Comparison of ENCODE assay signal across 21 cellular contexts in the genomic region with DNA sequence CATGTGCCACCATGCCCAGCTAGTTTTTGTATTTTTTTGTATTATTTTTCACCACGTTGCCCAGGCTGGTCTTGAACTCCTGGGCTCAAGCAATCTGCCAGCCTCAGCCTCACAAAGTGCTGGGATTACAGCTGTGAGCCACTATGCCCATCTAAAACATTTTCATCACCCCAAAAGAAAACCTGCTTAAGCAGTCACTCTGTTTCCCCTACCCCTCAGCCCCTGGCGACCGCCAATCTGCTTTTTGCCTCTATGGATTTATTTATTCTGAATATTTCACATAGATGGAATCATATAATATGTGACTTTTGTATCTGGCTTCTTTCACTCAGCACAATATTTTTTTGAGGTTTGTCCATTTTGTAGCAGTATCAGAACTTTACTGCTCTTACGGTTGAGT. TPM values are rescaled to one million over a fixed set of nuclear protein-coding genes. Genes with fewer than 3 reads are reported as not detected.
A peak's percentile ranks its signal among the peaks of the same experiment; 100 is the strongest.
DNase-seq lines count a peak whose midpoint lies in the region; ATAC-seq and TF ChIP-seq lines count a peak whose summit lies in the region.
"Had no signal": no experiment of that assay in that cellular context is flagged by ENCODE, and none has a peak within 500 bp of the region (broad histone marks: within the 10 kb centered on the region; RNA-seq: fewer than 3 reads in every experiment).

No MANE protein-coding gene starts in this region.

- POLR2A ChIA-PET in PC-9 (lab: Charles Lee; ENCODE audit: unreplicated experiment) (interaction anchor here (1.5 kb wide), 1 partner anchor 13 kb away, joined by 6 read pairs; no protein-coding TSS in a partner anchor), HEK293T (lab: Yijun Ruan, JAX) (no interaction called here)

- H3K27me3 ChIP-seq in PC-9 (ENCODE audit: insufficient read depth, low read depth) (no peaks in the 10 kb centered on the region), esophagus squamous epithelium (no peaks in the 10 kb centered on the region), sigmoid colon (no peaks in the 10 kb centered on the region)
- H3K27me3 ChIP-seq: MG63 had no signal

- TF ChIP-seq CTCF in PC-9 (conservative IDR thresholded peaks at IDR 0.05) (no peak), esophagus squamous epithelium (IDR thresholded peaks at IDR 0.05) (no peak), sigmoid colon (IDR thresholded peaks at IDR 0.05) (no peak)

- peaks cover 96% of the 10 kb centered on the region for H3K4me1 ChIP-seq in PC-9 (replicated peaks; ENCODE audit: insufficient read depth)
- H3K4me1 ChIP-seq in esophagus squamous epithelium: peaks cover 24 to 85% (median 50%) of the 10 kb centered on the region in 3 donors
- no peaks in the 10 kb centered on the region for H3K4me1 ChIP-seq in sigmoid colon

- no peaks in the 10 kb centered on the region for H3K9me3 ChIP-seq in PC-9 (ENCODE audit: insufficient read depth, low read depth)
- no peaks in the 10 kb centered on the region for H3K9me3 ChIP-seq in esophagus squamous epithelium
- H3K9me3 ChIP-seq in sigmoid colon: no peaks in the 10 kb centered on the region
- H3K9me3 ChIP-seq: MG63 had no signal

- no TSS peak for BruUV-seq in PC-9 (replicated peaks; lab: Mats Ljungman, UMichigan)

- H4K20me1 ChIP-seq in PC-9 (ENCODE audit: insufficient read depth): no peaks in the 10 kb centered on the region

- WGBS in esophagus squamous epithelium, 2 donors: 80 to 91% methylated on average over 4 of the region's 4 CpGs
- WGBS in sigmoid colon, 2 donors: 87 to 94% methylated on average over 4 of the region's 4 CpGs

- H3K9me2 ChIP-seq in PC-9 (ENCODE audit: insufficient read depth): no peaks in the 10 kb centered on the region

- H3K36me3 ChIP-seq in PC-9 (ENCODE audit: low read depth): no peaks in the 10 kb centered on the region
- no peaks in the 10 kb centered on the region for H3K36me3 ChIP-seq in esophagus squamous epithelium
- H3K36me3 ChIP-seq in sigmoid colon: no peaks in the 10 kb centered on the region
- H3K36me3 ChIP-seq: MG63 had no signal

- peak overlapping the region; percentile 74 for H3K4me2 ChIP-seq in PC-9

- H2AFZ ChIP-seq in PC-9: no peak overlapping the region

- DNase-seq in PC-9 (no peak), esophagus squamous epithelium (lab: John Stamatoyannopoulos, UW) (no peak), sigmoid colon (peak; percentile 9), HEK293T (ENCODE audit: extremely low spot score) (no peak), NCI-H146 (lab: John Stamatoyannopoulos, UW) (no peak), DMS153 (lab: John Stamatoyannopoulos, UW) (no peak)
- DNase-seq: KBM-7, MG63, NCI-H1694 treated with DMSO at 0.1 percent for 48 hours, NCI-H2081, NCI-H2227 treated with DMSO at 0.1 percent for 48 hours, SHP77 treated with DMSO at 0.1 percent for 48 hours had no signal

- no peak for ATAC-seq in HG03108 (IDR thresholded peaks at IDR 0.05; ENCODE audit: unreplicated experiment)
- ATAC-seq: HCT116, Panc1 had no signal

- intact Hi-C loops in PC-9 (cut with micrococcal nuclease; ENCODE audit: unreplicated experiment): no loop called here
- intact Hi-C loops in esophagus squamous epithelium (cut with DNase I): no loop called here
- intact Hi-C loops in sigmoid colon (cut with DNase I): no loop called here

- H3K27ac ChIP-seq in PC-9: peak overlapping the region; percentile 99
- H3K27ac ChIP-seq in esophagus squamous epithelium: peak overlapping the region; percentile 55 to 98 (median 89)
- no peak overlapping the region for H3K27ac ChIP-seq in sigmoid colon
- H3K27ac ChIP-seq: C4-2B, RWPE1 had no signal

- no peak for TF ChIP-seq POLR2A in esophagus squamous epithelium (IDR thresholded peaks at IDR 0.05)
- TF ChIP-seq POLR2A in sigmoid colon (IDR thresholded peaks at IDR 0.05): no peak

- H3K4me3 ChIP-seq in PC-9: no peak overlapping the region
- H3K4me3 ChIP-seq in esophagus squamous epithelium: no peak overlapping the region
- no peak overlapping the region for H3K4me3 ChIP-seq in sigmoid colon
- H3K4me3 ChIP-seq: MG63 had no signal

- TF ChIP-seq EP300 in sigmoid colon (IDR thresholded peaks at IDR 0.05): no peak

- H3K79me2 ChIP-seq in PC-9 (ENCODE audit: low read depth): no peaks in the 10 kb centered on the region

- CTCF ChIA-PET in PC-9 (lab: Charles Lee) (interaction anchor here (2.2 kb wide), 1 partner anchor 13 kb away, joined by 21 read pairs; no protein-coding TSS in a partner anchor), HEK293T (lab: Yijun Ruan, JAX) (interaction anchor here (0.9 kb wide), 1 partner anchor 18 kb away, joined by 3 read pairs; no protein-coding TSS in a partner anchor)

- peaks cover 73% of the 10 kb centered on the region for H3F3A ChIP-seq in PC-9 (ENCODE audit: insufficient read depth, low read depth)

TF ChIP-seq in HEK293T, 16 proteins besides CTCF, POLR2A, EP300 and RAD21:
- no peak for TF ChIP-seq TARDBP (IDR thresholded peaks at IDR 0.05)
- TF ChIP-seq ARNT (IDR thresholded peaks at IDR 0.05): no peak
- no peak for TF ChIP-seq ZNF384 (IDR thresholded peaks at IDR 0.05)
- no peak for TF ChIP-seq BHLHE40 (IDR thresholded peaks at IDR 0.05; ENCODE audit: borderline replicate concordance)
- TF ChIP-seq ELF4 (IDR thresholded peaks at IDR 0.05): no peak
- TF ChIP-seq FOXA1 (IDR thresholded peaks at IDR 0.05): no peak
- TF ChIP-seq HDGF (IDR thresholded peaks at IDR 0.05; ENCODE audit: borderline replicate concordance): no peak
- TF ChIP-seq SUZ12 (IDR thresholded peaks at IDR 0.05): no peak
- TF ChIP-seq LEF1 (IDR thresholded peaks at IDR 0.05; ENCODE audit: borderline replicate concordance): no peak
- TF ChIP-seq NFRKB (IDR thresholded peaks at IDR 0.05): no peak
- no peak for TF ChIP-seq FOXK2 (IDR thresholded peaks at IDR 0.05)
- no peak for TF ChIP-seq FOXM1 (IDR thresholded peaks at IDR 0.05; ENCODE audit: borderline replicate concordance)

RNA-seq across cellular contexts. Expression of a gene that starts 18.6 kb away (rescaled TPM):
- total RNA-seq in PC-9 (2021): 19.8 and 22.5 TPM in 2 replicates
- total RNA-seq in esophagus squamous epithelium: 10 to 100 TPM; 36.2 to 50.3 (median 43.8) TPM
- total RNA-seq in sigmoid colon: under 1 TPM in 1 of 4 donors, not detected in 3; 0.16 TPM
- 1 to 10 TPM; 3.0 to 6.2 (median 4.2) TPM for polyA plus RNA-seq in sigmoid colon
- total RNA-seq: A673, H4, LHCN-M2, NCI-H460 had no signal

RNA-seq across cellular contexts. Expression of a gene that starts 57.3 kb away (rescaled TPM):
- total RNA-seq in PC-9 (2021): 20.5 and 22.6 TPM in 2 replicates
- total RNA-seq in esophagus squamous epithelium: 10 to 100 TPM in 1 of 4 donors, 1 to 10 TPM in 3; 4.1 to 12.8 (median 6.8) TPM
- total RNA-seq in sigmoid colon: 10 to 100 TPM; 16.4 to 36.3 (median 19.4) TPM
- polyA plus RNA-seq in sigmoid colon: 10 to 100 TPM in 1 of 3 donors, 1 to 10 TPM in 2; 6.9 to 19.3 (median 7.2) TPM

Comparison
In these comparisons a context has a peak if more than half of its experiments do, and no peak if none do; other contexts are left out.
1. H3K27ac ChIP-seq: peak in PC-9 (single experiment) and esophagus squamous epithelium (4 of 4); none in sigmoid colon (0 of 4).
2. RNA of a gene that starts 18.6 kb away (total RNA-seq): 36.2 to 50.3 TPM in esophagus squamous epithelium and 19.8 to 22.5 TPM in PC-9; 0.16 TPM in sigmoid colon; every median in the first group is over 10 times any median in the second.